Comparison of ENCODE assay signal across 8 cellular contexts in the genomic region with DNA sequence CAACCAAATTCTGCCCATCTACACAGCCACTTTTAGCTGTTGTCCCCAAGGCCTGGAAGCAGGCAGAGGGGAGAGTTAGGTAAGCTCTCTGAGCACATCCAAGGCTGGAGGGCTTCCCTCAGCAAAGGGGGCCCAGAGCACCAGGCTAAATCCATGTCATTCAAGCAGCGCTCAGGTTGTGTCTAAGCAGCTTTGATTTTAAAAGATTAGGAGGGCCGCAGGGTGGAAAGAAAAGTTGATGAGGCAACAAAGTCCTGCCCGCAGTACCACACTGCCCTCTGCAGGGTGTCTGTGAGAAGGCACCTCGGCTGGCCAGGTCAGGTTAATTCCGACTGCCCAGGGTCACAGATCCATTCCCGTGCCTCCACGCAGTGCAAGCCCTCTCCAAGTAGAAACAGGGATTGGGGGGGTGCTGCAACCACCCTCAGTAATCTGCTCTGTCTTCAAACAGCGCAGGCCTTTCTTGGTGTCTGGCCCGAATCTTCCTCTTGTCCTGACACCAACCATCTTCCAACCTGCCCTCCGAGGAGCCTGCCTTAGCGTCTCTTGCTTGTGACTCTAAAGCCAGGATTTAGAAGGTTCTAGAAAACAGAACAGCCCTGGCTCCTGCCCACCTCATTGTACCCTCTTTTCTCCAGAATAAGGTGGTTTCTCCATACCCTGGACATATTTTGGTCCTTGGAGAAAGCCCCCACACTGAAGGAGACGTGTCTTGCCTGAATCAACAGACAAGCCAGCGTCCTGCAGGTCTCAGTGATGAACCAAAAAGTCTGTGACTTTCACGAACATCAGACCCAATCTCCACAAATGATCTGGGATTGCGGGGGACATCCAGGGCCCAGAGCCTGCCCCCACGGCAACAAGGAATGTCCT.
A peak's percentile ranks its signal among the peaks of the same experiment; 100 is the strongest.
DNase-seq lines count a peak whose midpoint lies in the region; TF ChIP-seq lines count a peak whose summit lies in the region.

No MANE protein-coding gene starts in this region.

- peaks cover 26 to 28% of the 10 kb centered on the region in 2 experiments; a peak in 3 of 4 replicates for H3K4me1 ChIP-seq in SK-N-SH (ENCODE audit: control insufficient read depth in 1 of 2, insufficient read depth in 2 of 2, low read depth in 1 of 2, low read length in 1 of 2)

- H3K4me3 Mint-ChIP-seq in osteocyte (ENCODE audit: unreplicated experiment), result no peak overlapping the region

- H3K36me3 ChIP-seq in SK-N-SH (replicated peaks in 1 of 2; ENCODE audit: control insufficient read depth in 1 of 2, insufficient read depth in 2 of 2, low read length in 1 of 2), result no peaks in the 10 kb centered on the region

- H3K9me3 ChIP-seq in SK-N-SH, result no peaks in the 10 kb centered on the region

- peak; percentile 98 for TF ChIP-seq RAD21 in SK-N-SH (IDR thresholded peaks at IDR 0.05; ENCODE audit: low read length)

- H3K4me2 ChIP-seq in SK-N-SH, result 0 out of 2 replicates have a peak overlapping the region, but pooled peaks have one; percentile 45

- WGBS in SK-N-SH (ENCODE audit: low lambda C conversion rate), result 62% methylated on average over 11 of the region's 16 CpGs

- peaks cover 58% of the 10 kb centered on the region for H3K4me1 Mint-ChIP-seq in osteocyte (ENCODE audit: unreplicated experiment)

- peak overlapping the region; percentile 22 to 46; a peak in 2 of 4 replicates for H3K27ac ChIP-seq in SK-N-SH (ENCODE audit: low read depth in 2 of 2, low read length in 1 of 2)
- H3K27ac ChIP-seq in temporal lobe (ENCODE audit: low read depth, low read length), result peak overlapping the region; percentile 87

- intact Hi-C loops in head of caudate nucleus (cut with DNase I), result loop anchor here (5.0 to 10.0 kb wide), 4 partner anchors 44 to 1019 kb away; partner anchors contain the start of gene IGFBP5

- POLR2A ChIA-PET in SK-N-SH (lab: Yijun Ruan, JAX), result interaction anchor here (1.2 kb wide), 2 partner anchors 1015 to 1021 kb away, joined by 4 read pairs; no protein-coding TSS in a partner anchor

- no peaks in the 10 kb centered on the region for H3K9me2 ChIP-seq in SK-N-SH

- TF ChIP-seq EP300 in SK-N-SH (IDR thresholded peaks at IDR 0.05; ENCODE audit: borderline replicate concordance in 1 of 2, low read depth in 1 of 2, low read length in 1 of 2), result peak in 1 of 2 experiments; percentile 32; a peak in 1 of 4 replicates

- TF ChIP-seq CTCF in SK-N-SH (IDR thresholded peaks at IDR 0.05), result peak; percentile 96
- peak; percentile 99 for TF ChIP-seq CTCF in osteocyte (IDR thresholded peaks at IDR 0.05)

- peaks cover 2% of the 10 kb centered on the region for H3K27me3 Mint-ChIP-seq in osteocyte (ENCODE audit: unreplicated experiment)

- peak overlapping the region in 1 of 2 experiments; percentile 14; a peak in 1 of 4 replicates for H3K4me3 ChIP-seq in SK-N-SH (ENCODE audit: low read depth in 2 of 2, low read length in 1 of 2)

- no peaks in the 10 kb centered on the region for H3K79me2 ChIP-seq in SK-N-SH (ENCODE audit: insufficient read depth)

- peaks cover 5% of the 10 kb centered on the region for H3K9me3 Mint-ChIP-seq in osteocyte (ENCODE audit: unreplicated experiment)

- peaks cover 4% of the 10 kb centered on the region for H3K36me3 Mint-ChIP-seq in osteocyte (ENCODE audit: unreplicated experiment)

- peak; percentile 65 for DNase-seq in activated gamma-delta T cell treated with Interleukin-2 at 50 U/mL for 16 hours
- DNase-seq in activated gamma-delta T cell (lab: John Stamatoyannopoulos, UW), result no peak
- peak; percentile 53 for DNase-seq in MV-4-11 (lab: John Stamatoyannopoulos, UW)
- DNase-seq in SK-N-SH, result peak; percentile 79
- peak; percentile 70 for DNase-seq in activated naive CD4-positive, alpha-beta T cell treated with anti-CD3 and anti-CD28 coated beads, Interleukin-2, amount 50 U/mL, for 16 hours
- DNase-seq in head of caudate nucleus, result peak; percentile 63 to 96 (median 88)
- DNase-seq in osteocyte (ENCODE audit: extremely low spot score, unreplicated experiment), result peak; percentile 93

- CTCF ChIA-PET in SK-N-SH (lab: Yijun Ruan, JAX), result interaction anchor here (0.6 to 4.3 kb wide), 105 partner anchors 10 to 1227 kb away, joined by 3 to 58 read pairs (median 4); partner anchors contain the start of gene IGFBP5

- H3F3A ChIP-seq in SK-N-SH (replicated peaks; ENCODE audit: insufficient read depth), result no peaks in the 10 kb centered on the region

- H2AFZ ChIP-seq in SK-N-SH (ENCODE audit: low read depth), result no peak overlapping the region

- H3K27ac Mint-ChIP-seq in osteocyte (ENCODE audit: unreplicated experiment), result peak overlapping the region; percentile 72

- H4K20me1 ChIP-seq in SK-N-SH (ENCODE audit: insufficient read depth), result no peaks in the 10 kb centered on the region

- H3K9ac ChIP-seq in SK-N-SH, result no peak overlapping the region

- H3K27me3 ChIP-seq in SK-N-SH (ENCODE audit: insufficient read depth), result no peaks in the 10 kb centered on the region

TF ChIP-seq in SK-N-SH, 30 proteins besides CTCF, POLR2A, EP300 and RAD21:
- TF ChIP-seq TCF12 (IDR thresholded peaks at IDR 0.05) (no peak), ELF1 (IDR thresholded peaks at IDR 0.05) (no peak), SMC3 (IDR thresholded peaks at IDR 0.05; ENCODE audit: low read depth, low read length) (peak; percentile 94), GATA2 (CRISPR knock-in tag; IDR thresholded peaks at IDR 0.05) (peak; percentile 79), CHD2 (IDR thresholded peaks at IDR 0.05; ENCODE audit: low read length, partially characterized antibody) (peak; percentile 56), FOXM1 (IDR thresholded peaks at IDR 0.05; ENCODE audit: low read depth) (no peak)
TF ChIP-seq in SK-N-SH: peak in this region for 3.
